8 cellular contexts compared by ENCODE assay signal in the genomic region with DNA sequence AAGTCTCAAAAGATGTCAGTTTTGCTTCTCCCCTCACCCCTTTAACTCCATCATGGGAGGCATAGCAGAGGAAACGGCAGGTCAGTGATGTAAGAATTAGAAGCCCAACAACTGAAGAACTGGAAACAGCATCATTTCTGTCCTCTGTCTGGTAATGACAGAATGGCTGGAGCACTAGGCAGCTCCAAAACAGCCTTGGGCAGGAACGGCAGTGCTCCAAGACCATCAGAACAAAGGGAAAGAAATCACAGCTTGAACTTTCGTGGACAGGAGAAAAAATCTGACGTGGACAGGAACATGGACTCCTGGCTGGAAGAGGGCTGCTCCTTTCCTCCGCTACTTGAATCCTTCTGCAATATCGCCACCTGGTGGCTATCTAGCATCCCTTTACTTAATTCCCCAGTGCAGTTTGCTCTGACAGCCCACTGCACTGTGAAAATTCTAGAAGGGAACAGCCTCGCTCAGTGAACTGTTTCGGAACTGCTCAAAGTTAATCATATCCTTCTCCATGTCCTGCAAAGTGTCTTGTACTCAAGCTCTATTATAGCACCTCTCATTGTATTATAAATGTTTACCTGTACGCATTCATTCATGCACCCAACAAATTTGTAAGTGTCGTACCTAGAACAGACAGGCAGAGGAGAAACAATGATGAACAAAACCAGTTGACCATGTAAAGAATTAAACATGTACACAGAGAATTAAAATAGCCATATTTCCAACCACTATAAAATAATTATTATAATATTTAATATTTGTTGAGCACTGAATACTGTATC. TPM values are rescaled to one million over a fixed set of nuclear protein-coding genes. Genes with fewer than 3 reads are reported as not detected.
A peak's percentile ranks its signal among the peaks of the same experiment; 100 is the strongest.
DNase-seq lines count a peak whose midpoint lies in the region; ATAC-seq and TF ChIP-seq lines count a peak whose summit lies in the region.

No MANE protein-coding gene starts in this region.

- H3K14ac ChIP-seq in mesenchymal stem cell (ENCODE audit: low read length in 2 of 2): no peak overlapping the region

- no peak overlapping the region for H3K4me3 ChIP-seq in effector memory CD4-positive, alpha-beta T cell (ENCODE audit: insufficient read depth, low read depth, low read length, poor library complexity, severe bottlenecking)
- H3K4me3 ChIP-seq in mesenchymal stem cell (ENCODE audit: insufficient read depth in 1 of 2, low read depth in 1 of 2, low read length in 2 of 2) (peak overlapping the region; percentile 47 to 73), stomach (peak overlapping the region; percentile 11 to 33 (median 22))

- CTCF ChIA-PET in activated CD4-positive, alpha-beta memory T cell treated with anti-CD3 and anti-CD28 coated beads, Interleukin-2, amount 10 ng/mL, durations not matched to agents 7 days and 5 days (lab: Charles Lee): interaction anchor here (0.6 to 3.3 kb wide), 8 partner anchors 12 to 291 kb away, joined by 3 to 26 read pairs (median 4); no protein-coding TSS in a partner anchor

- H3K27ac Mint-ChIP-seq in activated CD4-positive, alpha-beta memory T cell treated with anti-CD3 and anti-CD28 coated beads, Interleukin-2, amount 10 ng/mL, durations not matched to agents 7 days and 5 days: no peak overlapping the region

- TF ChIP-seq CTCF in stomach (IDR thresholded peaks at IDR 0.05): peak in 4 of 7 experiments; percentile 52 to 76 (median 66)

- H4K8ac ChIP-seq in mesenchymal stem cell (ENCODE audit: low read length): peak overlapping the region; percentile 82

- peak overlapping the region in 1 of 2 experiments; percentile 43 for H3K18ac ChIP-seq in mesenchymal stem cell (ENCODE audit: low read depth in 1 of 2, low read length in 2 of 2)

- H3K4me2 ChIP-seq in mesenchymal stem cell (ENCODE audit: low read length, poor library complexity, severe bottlenecking): peak overlapping the region; percentile 84

- POLR2A ChIA-PET in activated CD4-positive, alpha-beta memory T cell treated with anti-CD3 and anti-CD28 coated beads, Interleukin-2, amount 10 ng/mL, durations not matched to agents 7 days and 5 days (lab: Charles Lee): interaction anchor here (1.1 kb wide), 1 partner anchor 21 kb away, joined by 3 read pairs; the partner anchor contains the start of gene SLC25A53

- no peak overlapping the region for H2AFZ ChIP-seq in mesenchymal stem cell (ENCODE audit: low read depth, low read length)

- H3K4me1 ChIP-seq in effector memory CD4-positive, alpha-beta T cell (ENCODE audit: control insufficient read depth, insufficient read depth, low read length, poor library complexity, severe bottlenecking): no peaks in the 10 kb centered on the region
- H3K4me1 ChIP-seq in mesenchymal stem cell (ENCODE audit: control insufficient read depth, insufficient read depth, low read depth, low read length) (peaks cover 3% of the 10 kb centered on the region), stomach (peaks cover 0 to 11% (median 8%) of the 10 kb centered on the region in 4 donors)

- H3K23ac ChIP-seq in mesenchymal stem cell (ENCODE audit: low read length in 2 of 2): no peak overlapping the region

- H2BK120ac ChIP-seq in mesenchymal stem cell (ENCODE audit: low read depth, low read length): no peak overlapping the region

- no peaks in the 10 kb centered on the region for H3K27me3 Mint-ChIP-seq in activated CD4-positive, alpha-beta memory T cell treated with anti-CD3 and anti-CD28 coated beads, Interleukin-2, amount 10 ng/mL, durations not matched to agents 7 days and 5 days

- intact Hi-C loops in stomach (cut with DNase I; ENCODE audit: low total_unique reads): no loop called here

- ATAC-seq in GM19395 (IDR thresholded peaks at IDR 0.05; ENCODE audit: unreplicated experiment) (peak; percentile 94), HG03469 (IDR thresholded peaks at IDR 0.05; ENCODE audit: unreplicated experiment) (peak; percentile 92)

- H3K79me1 ChIP-seq in mesenchymal stem cell (replicated peaks; ENCODE audit: low read length, poor library complexity, severe bottlenecking): peaks cover 21% of the 10 kb centered on the region

- no peak overlapping the region for H2AK5ac ChIP-seq in mesenchymal stem cell (ENCODE audit: low read length, severe bottlenecking)

- peaks cover 15% of the 10 kb centered on the region for H3K4me1 Mint-ChIP-seq in activated CD4-positive, alpha-beta memory T cell treated with anti-CD3 and anti-CD28 coated beads, Interleukin-2, amount 10 ng/mL, durations not matched to agents 7 days and 5 days

- DNase-seq in COLO829 (ENCODE audit: low spot score) (peak; percentile 79), NCI-H524 (lab: John Stamatoyannopoulos, UW) (peak; percentile 72 to 89), mesenchymal stem cell (peak; percentile 83), stomach (peak; percentile 72)
- peak; percentile 44 for DNase-seq in activated CD4-positive, alpha-beta memory T cell treated with anti-CD3 and anti-CD28 coated beads, Interleukin-2, amount 10 ng/mL, durations not matched to agents 7 days and 5 days
- DNase-seq in effector memory CD4-positive, alpha-beta T cell: peak; percentile 18 to 45 (median 19)

- peak overlapping the region; percentile 86 for H3K9ac ChIP-seq in mesenchymal stem cell (ENCODE audit: low read length)

- no peak overlapping the region for H3K4ac ChIP-seq in mesenchymal stem cell (ENCODE audit: low read depth in 1 of 2, low read length in 2 of 2)

- H3K4me3 Mint-ChIP-seq in activated CD4-positive, alpha-beta memory T cell treated with anti-CD3 and anti-CD28 coated beads, Interleukin-2, amount 10 ng/mL, durations not matched to agents 7 days and 5 days: no peak overlapping the region

- H3K9me3 Mint-ChIP-seq in activated CD4-positive, alpha-beta memory T cell treated with anti-CD3 and anti-CD28 coated beads, Interleukin-2, amount 10 ng/mL, durations not matched to agents 7 days and 5 days: no peaks in the 10 kb centered on the region

- TF ChIP-seq POLR2A in stomach (IDR thresholded peaks at IDR 0.05): no peak

- H2BK15ac ChIP-seq in mesenchymal stem cell (ENCODE audit: low read depth, poor library complexity, severe bottlenecking): no peak overlapping the region

- H3K27me3 ChIP-seq in effector memory CD4-positive, alpha-beta T cell (replicated peaks; ENCODE audit: control insufficient read depth, insufficient read depth, low read length, poor library complexity, severe bottlenecking): no peaks in the 10 kb centered on the region
- H3K27me3 ChIP-seq in mesenchymal stem cell (ENCODE audit: control insufficient read depth in 1 of 2, insufficient read depth in 1 of 2, low read length in 2 of 2): peaks cover 0 to 38% of the 10 kb centered on the region in 2 experiments
- H3K27me3 ChIP-seq in stomach: peaks cover 0 to 5% (median 0%) of the 10 kb centered on the region in 3 donors

- TF ChIP-seq EP300 in stomach (IDR thresholded peaks at IDR 0.05): no peak

- H3K9me3 ChIP-seq in effector memory CD4-positive, alpha-beta T cell (ENCODE audit: control insufficient read depth, low read length): no peaks in the 10 kb centered on the region
- H3K9me3 ChIP-seq in mesenchymal stem cell (ENCODE audit: control insufficient read depth, low read length) (peaks cover 3% of the 10 kb centered on the region), stomach (no peaks in the 10 kb centered on the region)

- no peak overlapping the region for H2BK12ac ChIP-seq in mesenchymal stem cell (ENCODE audit: low read length in 2 of 2)

- no peaks in the 10 kb centered on the region for H3K36me3 Mint-ChIP-seq in activated CD4-positive, alpha-beta memory T cell treated with anti-CD3 and anti-CD28 coated beads, Interleukin-2, amount 10 ng/mL, durations not matched to agents 7 days and 5 days (ENCODE audit: low read depth)

- 25% methylated on average over 8 of the region's 10 CpGs for WGBS in mesenchymal stem cell
- WGBS in stomach, 5 donors: 15 to 27% (median 22%) methylated on average over 10 of the region's 10 CpGs

- no peak overlapping the region for H3K27ac ChIP-seq in effector memory CD4-positive, alpha-beta T cell (ENCODE audit: insufficient read depth, low read length, poor library complexity, severe bottlenecking)
- peak overlapping the region; percentile 82 for H3K27ac ChIP-seq in mesenchymal stem cell (ENCODE audit: low read length, poor library complexity, severe bottlenecking)
- peak overlapping the region in 2 of 5 donors; percentile 34 to 46 for H3K27ac ChIP-seq in stomach

- no peaks in the 10 kb centered on the region for H3K36me3 ChIP-seq in effector memory CD4-positive, alpha-beta T cell (ENCODE audit: control insufficient read depth, insufficient read depth, low read length)
- H3K36me3 ChIP-seq in mesenchymal stem cell (ENCODE audit: control insufficient read depth in 1 of 2, insufficient read depth in 2 of 2, low read depth in 1 of 2, low read length in 2 of 2) (no peaks in the 10 kb centered on the region), stomach (no peaks in the 10 kb centered on the region)

- H2BK5ac ChIP-seq in mesenchymal stem cell (ENCODE audit: low read depth, low read length, poor library complexity, severe bottlenecking): no peak overlapping the region

- H4K91ac ChIP-seq in mesenchymal stem cell (ENCODE audit: low read length): no peak overlapping the region

RNA-seq across cellular contexts. Expression of gene SLC25A53, which starts 20.4 kb away (rescaled TPM):
- 1 to 10 TPM; 7.9 to 8.3 TPM for total RNA-seq in activated CD4-positive, alpha-beta memory T cell treated with anti-CD3 and anti-CD28 coated beads, Interleukin-2, amount 10 ng/mL, durations not matched to agents 7 days and 5 days
- polyA plus RNA-seq in mesenchymal stem cell (2013, experiment 1 of 2): 6.5 TPM
- polyA plus RNA-seq in mesenchymal stem cell (2013, experiment 2 of 2): 6.1 TPM
- 100 to 1,000 TPM in 1 of 5 donors, 10 to 100 TPM in 1, 1 to 10 TPM in 3; 2.9 to 118 (median 9.1) TPM for total RNA-seq in stomach
- polyA plus RNA-seq in stomach: 1 to 10 TPM; 3.3 to 8.0 (median 3.5) TPM

RNA-seq across cellular contexts. Expression of gene ZCCHC18, which starts 24.1 kb away (rescaled TPM):
- total RNA-seq in activated CD4-positive, alpha-beta memory T cell treated with anti-CD3 and anti-CD28 coated beads, Interleukin-2, amount 10 ng/mL, durations not matched to agents 7 days and 5 days: 1 to 10 TPM; 1.6 to 2.8 TPM
- polyA plus RNA-seq in mesenchymal stem cell (2013, experiment 1 of 2): 0.48 TPM
- 1.2 TPM for polyA plus RNA-seq in mesenchymal stem cell (2013, experiment 2 of 2)
- total RNA-seq in stomach: 1 to 10 TPM in 1 of 5 donors, under 1 TPM in 1, not detected in 3; 0.92 to 2.8 TPM
- 1 to 10 TPM in 1 of 3 donors, under 1 TPM in 2; 0.50 to 1.3 (median 0.61) TPM for polyA plus RNA-seq in stomach

RNA-seq across cellular contexts. Expression of gene FAM199X, which starts 29.8 kb away (rescaled TPM):
- total RNA-seq in activated CD4-positive, alpha-beta memory T cell treated with anti-CD3 and anti-CD28 coated beads, Interleukin-2, amount 10 ng/mL, durations not matched to agents 7 days and 5 days: 10 to 100 TPM; 12.9 to 13.1 TPM
- 9.2 TPM for polyA plus RNA-seq in mesenchymal stem cell (2013, experiment 1 of 2)
- polyA plus RNA-seq in mesenchymal stem cell (2013, experiment 2 of 2): 9.6 TPM
- total RNA-seq in stomach: 10 to 100 TPM; 16.3 to 41.3 (median 19.7) TPM
- polyA plus RNA-seq in stomach: 1 to 10 TPM; 4.5 to 7.2 (median 4.6) TPM

Comparison
In these comparisons a context has a peak if more than half of its experiments do, and no peak if none do; other contexts are left out.
1. DNase-seq: peak in every context shown above with its lines; median percentile 83 in mesenchymal stem cell; 80 in NCI-H524; 79 in COLO829; 72 in stomach; 44 in activated CD4-positive, alpha-beta memory T cell treated with anti-CD3 and anti-CD28 coated beads, Interleukin-2, amount 10 ng/mL, durations not matched to agents 7 days and 5 days; 19 in effector memory CD4-positive, alpha-beta T cell.